In the genomic region with DNA sequence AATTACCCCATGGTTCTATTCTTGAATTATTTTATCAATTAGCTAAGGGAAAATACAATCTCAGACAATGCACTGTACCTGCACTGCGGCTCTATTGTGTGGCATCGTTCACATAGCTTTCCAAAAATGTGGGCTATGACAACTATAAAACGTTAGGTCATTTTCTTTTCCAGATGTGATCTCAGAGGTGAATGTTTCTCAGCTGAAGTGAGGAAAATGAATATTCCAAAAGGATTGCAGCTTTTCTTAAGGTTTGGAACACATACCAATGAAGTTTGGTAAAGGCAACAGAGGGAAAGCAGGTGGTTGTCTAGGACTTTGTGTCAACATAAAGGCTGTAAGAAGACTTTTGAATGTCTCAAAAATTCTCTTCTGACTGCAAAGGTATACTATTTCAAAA, we compare ENCODE assay signal across 21 cellular contexts.
"Had no signal": no experiment of that assay in that cellular context is flagged by ENCODE, and none has a peak within 500 bp of the region (broad histone marks: within the 10 kb centered on the region; RNA-seq: fewer than 3 reads in every experiment).

No MANE protein-coding gene starts in this region.

- H3K27ac Mint-ChIP-seq: memory B cell; natural killer cell treated with Interleukin-12 subunit alpha and Interleukin-12 subunit beta and Interleukin-15 and Interleukin-18, amount 100 ng/mL, for 72 hours; neural progenitor cell; stimulated activated memory B cell treated with anti-CD40 and anti-IgM and Interleukin-4, amounts not matched to agents 10 μg/mL and 1 μg/mL and 100 μg/mL, for 72 hours had no signal

- DNase-seq: cortex of kidney; effector memory CD4-positive, alpha-beta T cell; glutamatergic neuron; islet precursor cell; left ventricle myocardium inferior; lower lobe of right lung; midbrain; nucleus accumbens; pancreas; spleen; stimulated activated CD4-positive, alpha-beta T cell treated with anti-CD3 and anti-CD28 coated beads, Interleukin-15, amount 100 ng/mL, for 24 hours; stimulated activated CD4-positive, alpha-beta T cell treated with anti-CD3 and anti-CD28 coated beads, Interleukin-1b, Interleukin-23, amount 100 ng/mL, for 48 hours; stimulated activated CD4-positive, alpha-beta T cell treated with anti-CD3 and anti-CD28 coated beads, Interleukin-4, amount 100 ng/mL, for 24 hours; stimulated activated naive CD8-positive, alpha-beta T cell treated with anti-CD3 and anti-CD28 coated beads, Interleukin-15, amount 100 ng/mL, for 72 hours; testis had no signal

- H3K27ac ChIP-seq: left ventricle myocardium inferior, lower lobe of right lung, pancreas, prostate gland, spleen, testis, tibial nerve had no signal

- H3K4me3 ChIP-seq: left ventricle myocardium inferior, lower lobe of right lung, neural progenitor cell, pancreas, prostate gland, spleen, testis, tibial nerve had no signal

- H2AFZ ChIP-seq: neural progenitor cell had no signal

- H3K36me3 Mint-ChIP-seq: memory B cell; natural killer cell treated with Interleukin-12 subunit alpha and Interleukin-12 subunit beta and Interleukin-15 and Interleukin-18, amount 100 ng/mL, for 72 hours; stimulated activated memory B cell treated with anti-CD40 and anti-IgM and Interleukin-4, amounts not matched to agents 10 μg/mL and 1 μg/mL and 100 μg/mL, for 72 hours had no signal

- H3K36me3 ChIP-seq: left ventricle myocardium inferior, neural progenitor cell, pancreas, prostate gland, tibial nerve had no signal

- H3K27me3 ChIP-seq: neural progenitor cell, pancreas, spleen, testis, tibial nerve had no signal

- H3K4me1 Mint-ChIP-seq: memory B cell; stimulated activated memory B cell treated with anti-CD40 and anti-IgM and Interleukin-4, amounts not matched to agents 10 μg/mL and 1 μg/mL and 100 μg/mL, for 72 hours; stimulated activated naive CD8-positive, alpha-beta T cell treated with anti-CD3 and anti-CD28 coated beads, Interleukin-15, amount 100 ng/mL, for 72 hours had no signal

- H3K4me3 Mint-ChIP-seq: memory B cell; natural killer cell treated with Interleukin-12 subunit alpha and Interleukin-12 subunit beta and Interleukin-15 and Interleukin-18, amount 100 ng/mL, for 72 hours; neural progenitor cell; stimulated activated memory B cell treated with anti-CD40 and anti-IgM and Interleukin-4, amounts not matched to agents 10 μg/mL and 1 μg/mL and 100 μg/mL, for 72 hours; stimulated activated naive CD8-positive, alpha-beta T cell treated with anti-CD3 and anti-CD28 coated beads, Interleukin-15, amount 100 ng/mL, for 72 hours had no signal

- H3K9me3 Mint-ChIP-seq: memory B cell; natural killer cell treated with Interleukin-12 subunit alpha and Interleukin-12 subunit beta and Interleukin-15 and Interleukin-18, amount 100 ng/mL, for 72 hours; neural progenitor cell; stimulated activated memory B cell treated with anti-CD40 and anti-IgM and Interleukin-4, amounts not matched to agents 10 μg/mL and 1 μg/mL and 100 μg/mL, for 72 hours; stimulated activated naive CD8-positive, alpha-beta T cell treated with anti-CD3 and anti-CD28 coated beads, Interleukin-15, amount 100 ng/mL, for 72 hours had no signal

- H3K27me3 Mint-ChIP-seq: memory B cell; natural killer cell treated with Interleukin-12 subunit alpha and Interleukin-12 subunit beta and Interleukin-15 and Interleukin-18, amount 100 ng/mL, for 72 hours; stimulated activated memory B cell treated with anti-CD40 and anti-IgM and Interleukin-4, amounts not matched to agents 10 μg/mL and 1 μg/mL and 100 μg/mL, for 72 hours; stimulated activated naive CD8-positive, alpha-beta T cell treated with anti-CD3 and anti-CD28 coated beads, Interleukin-15, amount 100 ng/mL, for 72 hours had no signal

- H3K4me1 ChIP-seq: left ventricle myocardium inferior, lower lobe of right lung, pancreas, prostate gland, spleen, testis had no signal

- H3K9me3 ChIP-seq: left ventricle myocardium inferior, lower lobe of right lung, pancreas, prostate gland, spleen, testis, tibial nerve had no signal
